ENCODE assay signal across 11 cellular contexts in genomic region chr17:68053237-68054030, GRCh38. TPM values are rescaled to one million over a fixed set of nuclear protein-coding genes. Genes with fewer than 3 reads are reported as not detected.
DNase-seq lines count a peak whose midpoint lies in the region; ATAC-seq and TF ChIP-seq lines count a peak whose summit lies in the region.
"Had no signal": no experiment of that assay in that cellular context is flagged by ENCODE, and none has a peak within 500 bp of the region (broad histone marks: within the 10 kb centered on the region; RNA-seq: fewer than 3 reads in every experiment).

No MANE protein-coding gene starts in this region.

- no peaks in the 10 kb centered on the region for H3K9me3 ChIP-seq in mucosa of descending colon

- DNase-seq in Right ventricle myocardium inferior (ENCODE audit: missing footprints), result no peak
- DNase-seq in cardiac septum (ENCODE audit: low spot score), result no peak
- DNase-seq in fibroblast of gingiva (ENCODE audit: low read depth), result peak; percentile 92
- DNase-seq in mucosa of descending colon, result peak in 1 of 3 donors; percentile 18
- DNase-seq in kidney tubule cell (ENCODE audit: low spot score), result no peak
- no peak for DNase-seq in NOMO-1 treated with DMSO at 0.1 percent for 48 hours (lab: John Stamatoyannopoulos, UW; ENCODE audit: unreplicated experiment)
- DNase-seq in NCI-H510A (lab: John Stamatoyannopoulos, UW), result no peak
- DNase-seq: 8988T, NCI-H1092 treated with DMSO at 0.1 percent for 48 hours had no signal

- intact Hi-C loops in Right ventricle myocardium inferior (cut with DNase I) (no loop called here), cardiac septum (cut with DNase I) (no loop called here), mucosa of descending colon (cut with DNase I, micrococcal nuclease) (no loop called here)

- no peak for TF ChIP-seq CTCF in mucosa of descending colon (IDR thresholded peaks at IDR 0.05)

- ATAC-seq in Right ventricle myocardium inferior (peak; percentile 84), mucosa of descending colon (peak; percentile 51), GM21526 (IDR thresholded peaks at IDR 0.05; ENCODE audit: low FRiP score, unreplicated experiment) (no peak)

- H3K36me3 ChIP-seq in mucosa of descending colon (ENCODE audit: low read depth), result no peaks in the 10 kb centered on the region
- H3K36me3 ChIP-seq: cardiac muscle cell had no signal

- H3K4me3 ChIP-seq in mucosa of descending colon, result no peak overlapping the region
- H3K4me3 ChIP-seq: cardiac muscle cell had no signal

- H3K4me1 ChIP-seq in mucosa of descending colon (ENCODE audit: low read depth), result no peaks in the 10 kb centered on the region

RNA-seq across cellular contexts. Expression of gene KPNA2, which starts 17.9 kb away (rescaled TPM):
- 20.8 TPM for total RNA-seq in Right ventricle myocardium inferior
- 20.7 TPM for total RNA-seq in cardiac septum
- 10 to 100 TPM; 15.2 to 50.3 (median 29.0) TPM for total RNA-seq in mucosa of descending colon

RNA-seq across cellular contexts. Expression of gene C17orf58, which starts 57.2 kb away (rescaled TPM):
- 8.3 TPM for total RNA-seq in Right ventricle myocardium inferior
- 3.4 TPM for total RNA-seq in cardiac septum
- 10 to 100 TPM in 1 of 3 donors, 1 to 10 TPM in 2; 6.4 to 11.1 (median 8.4) TPM for total RNA-seq in mucosa of descending colon
